ENCODE assay signal across 8 cellular contexts in the genomic region with DNA sequence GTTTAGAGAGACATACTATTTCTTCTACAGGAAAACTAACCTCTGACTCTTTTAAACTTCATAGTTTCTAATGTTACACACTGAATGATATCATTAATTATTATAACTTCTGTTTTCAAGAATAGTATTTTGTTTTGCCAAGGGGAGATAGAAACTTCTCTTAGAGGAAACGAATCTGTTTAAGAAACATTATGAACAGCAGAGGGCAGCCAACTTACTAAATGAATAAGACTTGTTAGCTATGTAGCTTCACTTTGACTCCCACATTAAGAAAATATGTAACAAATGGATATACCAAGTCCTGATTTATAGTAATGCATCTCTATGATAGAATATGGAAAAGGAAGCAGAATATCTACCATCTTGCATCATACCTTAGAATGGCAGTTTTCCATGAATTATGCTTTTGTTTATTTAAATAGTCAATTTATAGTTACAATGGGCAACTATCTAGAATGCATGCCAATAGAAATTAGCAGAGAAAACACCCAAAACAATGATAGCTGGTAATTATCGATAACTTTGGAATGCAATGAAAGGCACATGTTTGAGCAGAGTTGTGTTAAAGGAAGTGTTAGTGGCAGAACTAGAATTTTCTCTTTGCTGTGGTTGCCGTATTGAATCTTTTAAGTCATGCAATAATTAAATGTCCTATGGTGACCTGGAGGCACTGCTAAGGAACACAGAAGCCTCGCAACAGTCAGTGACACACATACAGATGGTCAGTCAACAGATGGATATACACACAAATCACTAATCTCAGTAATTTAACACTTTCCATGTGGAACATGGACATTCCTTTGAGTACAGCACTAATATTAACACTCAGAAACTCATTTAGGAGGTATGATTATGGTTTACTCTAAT.
DNase-seq lines count a peak whose midpoint lies in the region; ATAC-seq and TF ChIP-seq lines count a peak whose summit lies in the region.

No MANE protein-coding gene starts in this region.

- H3K9me3 ChIP-seq in psoas muscle (no peaks in the 10 kb centered on the region), suprapubic skin (no peaks in the 10 kb centered on the region)

- 29 to 45% (median 30%) methylated on average over 4 of the region's 4 CpGs for WGBS in psoas muscle, 3 donors
- WGBS in suprapubic skin, result 34% methylated on average over 4 of the region's 4 CpGs

- peak; percentile 45 for TF ChIP-seq CTCF in fibroblast of mammary gland (conservative IDR thresholded peaks at IDR 0.05; ENCODE audit: control insufficient read depth, insufficient read depth, low read depth, low read length)
- peak; percentile 55 for TF ChIP-seq CTCF in psoas muscle (IDR thresholded peaks at IDR 0.05)
- TF ChIP-seq CTCF in suprapubic skin (IDR thresholded peaks at IDR 0.05), result peak in 1 of 2 donors; percentile 6

- no peak for TF ChIP-seq POLR2A in suprapubic skin (IDR thresholded peaks at IDR 0.05)

- H3K4me1 ChIP-seq in psoas muscle (peaks cover 8% of the 10 kb centered on the region), suprapubic skin (peaks cover 11% of the 10 kb centered on the region)

- DNase-seq in G401 (ENCODE audit: low spot score), result peak; percentile 83
- peak; percentile 37 for DNase-seq in KBM-7
- peak; percentile 62 for DNase-seq in RPMI7951 (ENCODE audit: low read depth)
- DNase-seq in fibroblast of mammary gland (ENCODE audit: low read depth), result peak; percentile 83
- no peak for DNase-seq in psoas muscle
- no peak for DNase-seq in suprapubic skin (ENCODE audit: low spot score in 2 of 2)
- no peak for DNase-seq in activated naive CD4-positive, alpha-beta T cell treated with Interleukin-2 at 50 U/mL for 16 hours

- intact Hi-C loops in psoas muscle (cut with DNase I), result loop anchor here (1.0 to 5.0 kb wide), 2 partner anchors 376 to 397 kb away; no protein-coding TSS in a partner anchor

- H3K27ac ChIP-seq in psoas muscle, result no peak overlapping the region
- no peak overlapping the region for H3K27ac ChIP-seq in suprapubic skin

- in situ Hi-C loops in G401 (cut with HindIII; ENCODE audit: low sequenced_read_pairs), result no loop called here
- in situ Hi-C loops in KBM-7 (cut with MboI; ENCODE audit: low pct_unique_long_range_greater_than_20kb, low sequenced_read_pairs), result no loop called here

- no peak for TF ChIP-seq EP300 in suprapubic skin (IDR thresholded peaks at IDR 0.05)

- ATAC-seq in psoas muscle, result peak in 2 of 4 donors; percentile 58 to 77
- ATAC-seq in HG03457 (IDR thresholded peaks at IDR 0.05; ENCODE audit: unreplicated experiment), result no peak

- no peaks in the 10 kb centered on the region for H3K36me3 ChIP-seq in psoas muscle (ENCODE audit: insufficient read depth in 1 of 2, low read depth in 1 of 2)
- no peaks in the 10 kb centered on the region for H3K36me3 ChIP-seq in suprapubic skin

- H3K27me3 ChIP-seq in psoas muscle (ENCODE audit: insufficient read depth in 3 of 3, low read length in 2 of 3) (peaks cover 0 to 2% (median 0%) of the 10 kb centered on the region in 3 donors), suprapubic skin (peaks cover 20% of the 10 kb centered on the region)

- H3K4me3 ChIP-seq in fibroblast of mammary gland (ENCODE audit: control insufficient read depth, low read depth, low read length) (no peak overlapping the region), psoas muscle (no peak overlapping the region), suprapubic skin (no peak overlapping the region)

Comparison
In these comparisons a context has a peak if more than half of its experiments do, and no peak if none do; other contexts are left out.
1. DNase-seq: peak in G401 (single experiment), KBM-7 (single experiment), RPMI7951 (single experiment) and fibroblast of mammary gland (single experiment); none in psoas muscle (0 of 2), suprapubic skin (0 of 2) and activated naive CD4-positive, alpha-beta T cell treated with Interleukin-2 at 50 U/mL for 16 hours (single experiment).